13 cellular contexts compared by ENCODE assay signal in the genomic region with DNA sequence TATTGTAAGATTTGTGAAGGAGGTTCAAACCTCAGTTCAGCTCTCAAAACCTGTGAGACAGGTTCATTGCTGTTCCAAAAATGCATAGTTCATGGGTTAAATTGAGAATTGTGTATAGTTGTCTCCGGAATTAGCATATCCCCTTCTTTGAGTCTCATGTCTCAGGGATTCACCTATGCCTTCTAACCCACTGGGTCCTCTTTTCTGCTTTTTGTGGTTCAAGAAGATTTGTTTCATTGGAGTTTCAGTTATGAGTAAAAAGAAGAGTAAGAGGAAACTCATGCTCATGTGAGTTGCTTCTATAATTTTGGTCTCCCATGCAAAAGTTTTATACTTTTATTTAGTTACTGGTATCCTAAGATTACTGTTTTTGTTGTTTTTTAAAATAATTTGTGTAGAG.
A peak's percentile ranks its signal among the peaks of the same experiment; 100 is the strongest.
DNase-seq lines count a peak whose midpoint lies in the region; ATAC-seq and TF ChIP-seq lines count a peak whose summit lies in the region.
"Had no signal": no experiment of that assay in that cellular context is flagged by ENCODE, and none has a peak within 500 bp of the region (broad histone marks: within the 10 kb centered on the region; RNA-seq: fewer than 3 reads in every experiment).

No MANE protein-coding gene starts in this region.

- H3K36me3 ChIP-seq in spleen: no peaks in the 10 kb centered on the region
- H3K36me3 ChIP-seq in breast epithelium: no peaks in the 10 kb centered on the region
- H3K36me3 ChIP-seq: cardiac muscle cell, pancreas had no signal

- TF ChIP-seq POLR2A in spleen (IDR thresholded peaks at IDR 0.05) (no peak), breast epithelium (IDR thresholded peaks at IDR 0.05) (no peak)

- peaks cover 4% of the 10 kb centered on the region for H3K4me1 Mint-ChIP-seq in activated CD4-positive, alpha-beta memory T cell treated with anti-CD3 and anti-CD28 coated beads, Interleukin-2, amount 10 ng/mL, durations not matched to agents 7 days and 5 days

- H3K9me3 ChIP-seq in spleen (no peaks in the 10 kb centered on the region), breast epithelium (no peaks in the 10 kb centered on the region)
- H3K9me3 ChIP-seq: pancreas had no signal

- no peak overlapping the region for H3K27ac Mint-ChIP-seq in activated CD4-positive, alpha-beta memory T cell treated with anti-CD3 and anti-CD28 coated beads, Interleukin-2, amount 10 ng/mL, durations not matched to agents 7 days and 5 days

- no peak overlapping the region for H3K4me3 Mint-ChIP-seq in activated CD4-positive, alpha-beta memory T cell treated with anti-CD3 and anti-CD28 coated beads, Interleukin-2, amount 10 ng/mL, durations not matched to agents 7 days and 5 days

- peak; percentile 76 for ATAC-seq in GM18511 (IDR thresholded peaks at IDR 0.05; ENCODE audit: unreplicated experiment)
- peak; percentile 81 for ATAC-seq in GM21390 (IDR thresholded peaks at IDR 0.05; ENCODE audit: unreplicated experiment)
- peak; percentile 76 for ATAC-seq in HG02938 (IDR thresholded peaks at IDR 0.05; ENCODE audit: unreplicated experiment)
- ATAC-seq in HG03575 (IDR thresholded peaks at IDR 0.05; ENCODE audit: extremely low read depth, insufficient number of reproducible peaks, low FRiP score, unreplicated experiment): peak; percentile 63
- ATAC-seq: pancreas had no signal

- H3K4me3 ChIP-seq in spleen (no peak overlapping the region), breast epithelium (no peak overlapping the region)
- H3K4me3 ChIP-seq: cardiac muscle cell, pancreas had no signal

- no peak for DNase-seq in activated CD4-positive, alpha-beta memory T cell treated with anti-CD3 and anti-CD28 coated beads, Interleukin-2, amount 10 ng/mL, durations not matched to agents 7 days and 5 days
- no peak for DNase-seq in spleen
- DNase-seq in breast epithelium (ENCODE audit: low spot score in 2 of 2): no peak
- no peak for DNase-seq in NOMO-1 treated with DMSO at 0.1 percent for 48 hours (lab: John Stamatoyannopoulos, UW; ENCODE audit: unreplicated experiment)
- DNase-seq: activated CD4-positive, alpha-beta T cell treated with anti-CD3 and anti-CD28 coated beads for 1 hour; NCI-H1436; NK-92 treated with Interleukin-12 subunit alpha and Interleukin-12 subunit beta, amount 100 ng/mL, for 24 hours; pancreas had no signal

- no peaks in the 10 kb centered on the region for H3K27me3 Mint-ChIP-seq in activated CD4-positive, alpha-beta memory T cell treated with anti-CD3 and anti-CD28 coated beads, Interleukin-2, amount 10 ng/mL, durations not matched to agents 7 days and 5 days

- H3K27me3 ChIP-seq in spleen (replicated peaks in 1 of 7): no peaks in the 10 kb centered on the region
- no peaks in the 10 kb centered on the region for H3K27me3 ChIP-seq in breast epithelium
- H3K27me3 ChIP-seq: cardiac muscle cell, pancreas had no signal

- H3K4me1 ChIP-seq in spleen: peaks cover 0 to 31% (median 10%) of the 10 kb centered on the region in 6 donors
- H3K4me1 ChIP-seq in breast epithelium: no peaks in the 10 kb centered on the region
- H3K4me1 ChIP-seq: pancreas had no signal

- CTCF ChIA-PET in activated CD4-positive, alpha-beta memory T cell treated with anti-CD3 and anti-CD28 coated beads, Interleukin-2, amount 10 ng/mL, durations not matched to agents 7 days and 5 days (lab: Charles Lee): no interaction called here

- no peaks in the 10 kb centered on the region for H3K36me3 Mint-ChIP-seq in activated CD4-positive, alpha-beta memory T cell treated with anti-CD3 and anti-CD28 coated beads, Interleukin-2, amount 10 ng/mL, durations not matched to agents 7 days and 5 days (ENCODE audit: low read depth)

- TF ChIP-seq CTCF in spleen (IDR thresholded peaks at IDR 0.05 in 8 of 11, conservative IDR thresholded peaks at IDR 0.05 in 3 of 11) (no peak), breast epithelium (IDR thresholded peaks at IDR 0.05) (no peak)

- POLR2A ChIA-PET in activated CD4-positive, alpha-beta memory T cell treated with anti-CD3 and anti-CD28 coated beads, Interleukin-2, amount 10 ng/mL, durations not matched to agents 7 days and 5 days (lab: Charles Lee): no interaction called here

- WGBS in spleen, 5 donors: 56 to 88% (median 75%) methylated on average over 1 of the region's 1 CpG

- H3K27ac ChIP-seq in spleen (no peak overlapping the region), breast epithelium (no peak overlapping the region)
- H3K27ac ChIP-seq: cardiac muscle cell, pancreas had no signal

- peaks cover 3% of the 10 kb centered on the region for H3K9me3 Mint-ChIP-seq in activated CD4-positive, alpha-beta memory T cell treated with anti-CD3 and anti-CD28 coated beads, Interleukin-2, amount 10 ng/mL, durations not matched to agents 7 days and 5 days

- intact Hi-C loops in spleen (cut with DNase I; ENCODE audit: low total_unique reads): no loop called here
- intact Hi-C loops in breast epithelium (cut with DNase I; ENCODE audit: low total_unique reads): no loop called here
